11 cellular contexts compared by ENCODE assay signal in genomic region chr7:25031432-25031831, GRCh38. TPM values are rescaled to one million over a fixed set of nuclear protein-coding genes. Genes with fewer than 3 reads are reported as not detected.
DNase-seq lines count a peak whose midpoint lies in the region; ATAC-seq and TF ChIP-seq lines count a peak whose summit lies in the region.
"Had no signal": no experiment of that assay in that cellular context is flagged by ENCODE, and none has a peak within 500 bp of the region (broad histone marks: within the 10 kb centered on the region; RNA-seq: fewer than 3 reads in every experiment).

No MANE protein-coding gene starts in this region.

- H3K36me3 ChIP-seq in OCI-LY7 (ENCODE audit: insufficient read depth, low read length): no peaks in the 10 kb centered on the region; the same call in 1 of the 2 replicates
- no peaks in the 10 kb centered on the region for H3K36me3 ChIP-seq in GM23248 (ENCODE audit: low read depth)

- no peak overlapping the region for H3K9ac ChIP-seq in GM23248
- H3K9ac ChIP-seq: parathyroid adenoma had no signal

- peak; percentile 30 for ATAC-seq in GM19328 (IDR thresholded peaks at IDR 0.05; ENCODE audit: unreplicated experiment)
- ATAC-seq in HG02884 (IDR thresholded peaks at IDR 0.05; ENCODE audit: unreplicated experiment): peak; percentile 32

- H4K20me1 ChIP-seq in OCI-LY7 (ENCODE audit: insufficient read depth, low read length): no peaks in the 10 kb centered on the region
- no peaks in the 10 kb centered on the region for H4K20me1 ChIP-seq in GM23248 (ENCODE audit: insufficient read depth)

- DNase-seq in AG10803 (ENCODE audit: low read depth) (no peak), OCI-LY7 (ENCODE audit: low spot score) (no peak), GM23248 (no peak), GM19238 (ENCODE audit: insufficient read length, low spot score) (no peak), GM10266 (ENCODE audit: extremely low spot score) (no peak)
- DNase-seq in activated CD4-positive, alpha-beta T cell treated with anti-CD3 and anti-CD28 coated beads for 48 hours: no peak
- DNase-seq: activated effector memory CD4-positive, alpha-beta T cell treated with Interleukin-2 at 50 U/mL for 16 hours; NCI-H1105 treated with DMSO at 0.1 percent for 48 hours had no signal

- H3K4me3 ChIP-seq in AG10803 (ENCODE audit: low read length) (no peak overlapping the region), OCI-LY7 (ENCODE audit: low read depth, low read length, poor library complexity, severe bottlenecking) (no peak overlapping the region), GM23248 (no peak overlapping the region)

- BruUV-seq in OCI-LY7 (replicated peaks; lab: Mats Ljungman, UMichigan): no TSS peak

- in situ Hi-C loops in GM23248 (cut with MboI): no loop called here

- WGBS in GM23248 (ENCODE audit: low coverage in 1 of 2, low lambda C conversion rate in 2 of 2, missing lambda C conversion rate in 2 of 2), 2 experiments: 95 to 100% methylated on average over 1 of the region's 1 CpG

- H3K9me2 ChIP-seq in OCI-LY7 (ENCODE audit: insufficient read depth, low read length) (no peaks in the 10 kb centered on the region), GM23248 (ENCODE audit: insufficient read depth) (no peaks in the 10 kb centered on the region)

- H3K27ac ChIP-seq in OCI-LY7 (ENCODE audit: low read depth, low read length, poor library complexity, severe bottlenecking) (no peak overlapping the region), GM23248 (no peak overlapping the region)
- H3K27ac ChIP-seq: parathyroid adenoma had no signal

- CTCF ChIA-PET in OCI-LY7 (lab: Charles Lee; ENCODE audit: unreplicated experiment): no interaction called here

- peak overlapping the region; percentile 30; the same call in 1 of the 2 replicates for H3K4me2 ChIP-seq in OCI-LY7 (ENCODE audit: low read length)
- no peak overlapping the region for H3K4me2 ChIP-seq in GM23248 (ENCODE audit: unreplicated experiment)

- H3K79me2 ChIP-seq in OCI-LY7 (ENCODE audit: insufficient read depth, low read depth, low read length) (no peaks in the 10 kb centered on the region), GM23248 (ENCODE audit: insufficient read depth) (no peaks in the 10 kb centered on the region)
- H3K79me2 ChIP-seq: parathyroid adenoma had no signal

- H2AFZ ChIP-seq in OCI-LY7 (ENCODE audit: low read length): peak overlapping the region; percentile 34; the same call in 1 of the 2 replicates
- H2AFZ ChIP-seq in GM23248: no peak overlapping the region
- H2AFZ ChIP-seq: parathyroid adenoma had no signal

- H3K9me3 ChIP-seq in OCI-LY7 (ENCODE audit: low read length) (peaks cover 11% of the 10 kb centered on the region; the same call in 1 of the 2 replicates), GM23248 (ENCODE audit: low read depth) (no peaks in the 10 kb centered on the region)

- H3K27me3 ChIP-seq in GM23248 (replicated peaks; ENCODE audit: insufficient read depth): no peaks in the 10 kb centered on the region

- peaks cover 10% of the 10 kb centered on the region for H3F3A ChIP-seq in GM23248 (ENCODE audit: insufficient read depth)

- 0 out of 2 replicates have a peak, but pooled peaks have one; percentile 2 for TF ChIP-seq CTCF in AG10803 (conservative IDR thresholded peaks at IDR 0.05; ENCODE audit: low read length)
- peak; percentile 37; the same call in 1 of the 2 replicates for TF ChIP-seq CTCF in OCI-LY7 (conservative IDR thresholded peaks at IDR 0.05; ENCODE audit: low read length)
- TF ChIP-seq CTCF in GM10266 (IDR thresholded peaks at IDR 0.05; ENCODE audit: control insufficient read depth, insufficient read depth, low read depth, missing control alignments): no peak

- POLR2A ChIA-PET in OCI-LY7 (lab: Charles Lee): interaction anchor here (0.8 to 1.5 kb wide), 2 partner anchors 10 to 144 kb away, joined by 3 to 9 read pairs; no protein-coding TSS in a partner anchor

- intact Hi-C loops in OCI-LY7 (cut with micrococcal nuclease; ENCODE audit: unreplicated experiment): no loop called here

- H3K4me1 ChIP-seq in OCI-LY7 (ENCODE audit: insufficient read depth, low read length, poor library complexity, severe bottlenecking) (peaks cover 16% of the 10 kb centered on the region), GM23248 (ENCODE audit: insufficient read depth) (peaks cover 36% of the 10 kb centered on the region)
- H3K4me1 ChIP-seq: parathyroid adenoma had no signal

RNA-seq across cellular contexts. Expression of gene OSBPL3, which starts 51.5 kb away (rescaled TPM):
- total RNA-seq in OCI-LY7 (2014; rRNA removed; shearing (Covaris generic)): 24.6 and 28.7 TPM in 2 replicates
- total RNA-seq in OCI-LY7 (2022): 67.0 and 79.9 TPM in 2 replicates
- 25.8 and 28.2 TPM in 2 replicates for total RNA-seq in GM23248 (2014; rRNA removed; shearing (Covaris generic))
- 21.8 and 24.2 TPM in 2 replicates for polyA plus RNA-seq in GM23248 (2016; fragmentation: Nextera tagmentation; extraction: Ambion mirVana)
